Comparison of ENCODE assay signal across 13 cellular contexts in the genomic region with DNA sequence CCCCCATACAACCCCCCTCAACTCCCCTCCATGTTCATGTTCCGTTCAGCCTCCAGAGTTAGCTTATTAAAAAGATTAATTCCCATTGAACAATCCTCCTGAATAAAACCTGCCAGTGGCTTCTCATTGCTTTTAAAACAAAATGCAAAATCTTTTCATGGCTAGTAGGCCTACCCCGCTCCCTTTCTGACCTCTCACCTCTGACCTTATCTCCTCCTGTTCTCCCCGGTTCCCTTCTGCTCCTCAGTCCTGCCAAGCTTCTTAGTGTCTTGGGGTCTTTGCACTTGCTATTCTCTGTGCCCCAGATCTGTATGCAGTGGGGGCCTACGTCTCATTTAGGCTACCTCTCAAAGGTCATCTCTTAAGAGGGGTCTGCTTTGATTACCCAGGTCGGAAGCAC.
DNase-seq lines count a peak whose midpoint lies in the region; ATAC-seq and TF ChIP-seq lines count a peak whose summit lies in the region.
"Had no signal": no experiment of that assay in that cellular context is flagged by ENCODE, and none has a peak within 500 bp of the region (broad histone marks: within the 10 kb centered on the region; RNA-seq: fewer than 3 reads in every experiment).

No MANE protein-coding gene starts in this region.

- peaks cover 2% of the 10 kb centered on the region for H3K4me1 Mint-ChIP-seq in T-helper 17 cell
- H3K4me1 Mint-ChIP-seq in mesothelial cell of epicardium: peaks cover 27% of the 10 kb centered on the region
- no peaks in the 10 kb centered on the region for H3K4me1 Mint-ChIP-seq in CD4-positive, alpha-beta T cell (ENCODE audit: low read depth)

- no peak overlapping the region for H3K23ac ChIP-seq in trophoblast cell (ENCODE audit: low read length)

- no peak overlapping the region for H2BK5ac ChIP-seq in trophoblast cell (ENCODE audit: low read depth, low read length, poor library complexity)

- RAD21 ChIA-PET in HCT116 (lab: Charles Lee; ENCODE audit: low non-redundant PET in 1 of 2, low total read pairs in 2 of 2, uncharacterized antibody in 2 of 2, unreplicated experiment in 2 of 2): interaction anchor here in 1 of 2 experiments (0.6 kb wide), 1 partner anchor 64 kb away, joined by 3 read pairs; the partner anchor contains the start of gene RHOB

- H4K91ac ChIP-seq in trophoblast cell (ENCODE audit: low read depth, low read length): peak overlapping the region; percentile 28

- H4K12ac ChIP-seq in trophoblast cell (ENCODE audit: low read depth, low read length): no peak overlapping the region

- H3K14ac ChIP-seq in trophoblast cell (ENCODE audit: low read length): no peak overlapping the region

- no peak overlapping the region for H3K18ac ChIP-seq in trophoblast cell (ENCODE audit: low read length)

- peak overlapping the region; percentile 47 for H2BK12ac ChIP-seq in trophoblast cell (ENCODE audit: low read length)

- no TSS peak for BruUV-seq in HCT116 (replicated peaks; lab: Mats Ljungman, UMichigan)

- no peak for ATAC-seq in HCT116
- no peak for ATAC-seq in T-helper 17 cell
- no peak for ATAC-seq in CD4-positive, alpha-beta T cell (ENCODE audit: poor library complexity)
- no peak for ATAC-seq in HG02763 (IDR thresholded peaks at IDR 0.05; ENCODE audit: unreplicated experiment)

- no CpG with 5 or more reads among the region's 5 CpGs for WGBS in trophoblast cell (ENCODE audit: extremely low coverage, insufficient coverage, insufficient read length)

- TF ChIP-seq RAD21 in HCT116 (IDR thresholded peaks at IDR 0.05; ENCODE audit: low read depth): no peak

- peak overlapping the region; percentile 69; the same call in 1 of the 2 replicates for H3K4me2 ChIP-seq in HCT116 (ENCODE audit: low read length)
- H3K4me2 ChIP-seq in trophoblast cell (ENCODE audit: low read length): no peak overlapping the region

- H3K27me3 ChIP-seq in HCT116 (ENCODE audit: insufficient read depth, low read length) (no peaks in the 10 kb centered on the region), trophoblast cell (ENCODE audit: insufficient read depth, low read length) (no peaks in the 10 kb centered on the region)
- no peaks in the 10 kb centered on the region for H3K27me3 ChIP-seq in CD4-positive, alpha-beta T cell (ENCODE audit: control insufficient read depth, insufficient read depth, low read length)

- H3K27me3 Mint-ChIP-seq in T-helper 17 cell (peaks cover 24% of the 10 kb centered on the region), mesothelial cell of epicardium (ENCODE audit: low read depth) (no peaks in the 10 kb centered on the region)
- peaks cover 13% of the 10 kb centered on the region for H3K27me3 Mint-ChIP-seq in CD4-positive, alpha-beta T cell

- H3K4me1 ChIP-seq in HCT116 (ENCODE audit: control insufficient read depth in 1 of 2, insufficient read depth in 2 of 2, low read length in 2 of 2): peaks cover 19 to 51% of the 10 kb centered on the region in 2 experiments
- peaks cover 30 to 34% of the 10 kb centered on the region in 2 experiments for H3K4me1 ChIP-seq in trophoblast cell (ENCODE audit: control insufficient read depth in 1 of 2, insufficient read depth in 2 of 2, low read length in 2 of 2)

- H3K27ac Mint-ChIP-seq in T-helper 17 cell: peak overlapping the region; percentile 10
- peak overlapping the region; percentile 2 for H3K27ac Mint-ChIP-seq in mesothelial cell of epicardium
- no peak overlapping the region for H3K27ac Mint-ChIP-seq in CD4-positive, alpha-beta T cell
- H3K27ac Mint-ChIP-seq: B cell; CD4-positive, alpha-beta memory T cell had no signal

- intact Hi-C loops in HCT116 (cut with micrococcal nuclease): no loop called here
- intact Hi-C loops in CD4-positive, alpha-beta T cell (cut with DNase I, micrococcal nuclease): no loop called here

- H3K9me3 ChIP-seq in HCT116 (ENCODE audit: control insufficient read depth in 1 of 2, insufficient read depth in 1 of 2, low read depth in 1 of 2, low read length in 2 of 2): no peaks in the 10 kb centered on the region
- no peaks in the 10 kb centered on the region for H3K9me3 ChIP-seq in T-helper 17 cell (ENCODE audit: control insufficient read depth, low read length, poor library complexity, severe bottlenecking)
- peaks cover 5% of the 10 kb centered on the region for H3K9me3 ChIP-seq in trophoblast cell (ENCODE audit: insufficient read depth, low read depth, low read length)
- no peaks in the 10 kb centered on the region for H3K9me3 ChIP-seq in CD4-positive, alpha-beta T cell (ENCODE audit: control insufficient read depth, low read length)

- H3K4me3 Mint-ChIP-seq in T-helper 17 cell (no peak overlapping the region), mesothelial cell of epicardium (no peak overlapping the region)
- H3K4me3 Mint-ChIP-seq in CD4-positive, alpha-beta T cell: no peak overlapping the region
- H3K4me3 Mint-ChIP-seq: B cell; CD4-positive, alpha-beta memory T cell had no signal

- TF ChIP-seq CTCF in HCT116 (IDR thresholded peaks at IDR 0.05 in 2 of 3, conservative IDR thresholded peaks at IDR 0.05 in 1 of 3; ENCODE audit: borderline replicate concordance in 1 of 3, insufficient read depth in 1 of 3, low read depth in 2 of 3, low read length in 2 of 3) (no peak), mesothelial cell of epicardium (IDR thresholded peaks at IDR 0.05; ENCODE audit: unreplicated experiment) (no peak)
- TF ChIP-seq CTCF in CD4-positive, alpha-beta T cell (IDR thresholded peaks at IDR 0.05): no peak

- H3K9me2 ChIP-seq in HCT116 (ENCODE audit: insufficient read depth): no peaks in the 10 kb centered on the region

- no peak for TF ChIP-seq POLR2A in HCT116 (IDR thresholded peaks at IDR 0.05; ENCODE audit: borderline replicate concordance, extremely low read depth, insufficient read depth, insufficient read length)

- CTCF ChIA-PET in HCT116 (lab: Charles Lee): interaction anchor here (1.8 kb wide), 1 partner anchor 85 kb away, joined by 4 read pairs; no protein-coding TSS in a partner anchor
- CTCF ChIA-PET in CD4-positive, alpha-beta T cell (lab: Charles Lee): no interaction called here

- POLR2A ChIA-PET in HCT116 (lab: Charles Lee): interaction anchor here (1.4 to 2.6 kb wide), 3 partner anchors 61 to 64 kb away, joined by 5 to 25 read pairs (median 6); partner anchors contain the start of gene RHOB
- POLR2A ChIA-PET in CD4-positive, alpha-beta T cell (lab: Charles Lee): no interaction called here

- no peak overlapping the region for H3K27ac ChIP-seq in HCT116 (ENCODE audit: low read depth, low read length)
- no peak overlapping the region for H3K27ac ChIP-seq in trophoblast cell (ENCODE audit: low read depth, low read length)
- H3K27ac ChIP-seq in CD4-positive, alpha-beta T cell (ENCODE audit: low read depth, low read length): no peak overlapping the region

- H3K4ac ChIP-seq in trophoblast cell (ENCODE audit: low read depth, low read length): no peak overlapping the region

- DNase-seq in HCT116 (ENCODE audit: low read depth, low spot score) (no peak), T-helper 17 cell (no peak), mesothelial cell of epicardium (ENCODE audit: low spot score in 2 of 2, unreplicated experiment in 2 of 2) (no peak), trophoblast cell (no peak), cortex of kidney (lab: John Stamatoyannopoulos, UW) (no peak)
- DNase-seq in CD4-positive, alpha-beta T cell: no peak
- DNase-seq: C1 segment of cervical spinal cord; CD4-positive, alpha-beta memory T cell; DMS53; GF-D8; HCEC 1CT had no signal

- no peak overlapping the region for H4K8ac ChIP-seq in trophoblast cell (ENCODE audit: low read depth, low read length)

- H4K20me1 ChIP-seq in HCT116 (ENCODE audit: insufficient read depth): no peaks in the 10 kb centered on the region

- peak overlapping the region; percentile 14 for H2AK5ac ChIP-seq in trophoblast cell (ENCODE audit: low read length)

- H3K79me2 ChIP-seq in HCT116 (ENCODE audit: insufficient read depth, low read length) (no peaks in the 10 kb centered on the region), trophoblast cell (ENCODE audit: control insufficient read depth, insufficient read depth, low read length, poor library complexity) (peaks cover 2% of the 10 kb centered on the region)

- no peaks in the 10 kb centered on the region for H3K36me3 ChIP-seq in HCT116 (ENCODE audit: control insufficient read depth in 1 of 2, insufficient read depth in 2 of 2, low read length in 2 of 2)
- H3K36me3 ChIP-seq in trophoblast cell (ENCODE audit: control insufficient read depth in 1 of 2, insufficient read depth in 2 of 2, low read length in 2 of 2): no peaks in the 10 kb centered on the region

- no peak overlapping the region for H2AFZ ChIP-seq in HCT116 (ENCODE audit: low read depth, low read length, poor library complexity, severe bottlenecking)
- no peak overlapping the region for H2AFZ ChIP-seq in trophoblast cell (ENCODE audit: insufficient read depth, low read length, poor library complexity)

- H3K79me1 ChIP-seq in trophoblast cell (ENCODE audit: low read length): peaks cover 39% of the 10 kb centered on the region

- H2BK120ac ChIP-seq in trophoblast cell (ENCODE audit: insufficient read depth, low read length, poor library complexity): no peak overlapping the region

- H3K4me3 ChIP-seq in HCT116 (replicated peaks in 1 of 2; ENCODE audit: low read depth in 1 of 2, low read length in 2 of 2) (no peak overlapping the region), trophoblast cell (ENCODE audit: low read depth, low read length) (no peak overlapping the region)

- H3K9ac ChIP-seq in HCT116 (ENCODE audit: low read length): peak overlapping the region; percentile 50; the same call in 1 of the 2 replicates
- H3K9ac ChIP-seq in trophoblast cell (ENCODE audit: low read length): no peak overlapping the region

- H3K36me3 Mint-ChIP-seq in T-helper 17 cell (ENCODE audit: low read depth) (no peaks in the 10 kb centered on the region), mesothelial cell of epicardium (no peaks in the 10 kb centered on the region)
- no peaks in the 10 kb centered on the region for H3K36me3 Mint-ChIP-seq in CD4-positive, alpha-beta T cell (ENCODE audit: low read depth)
- H3K36me3 Mint-ChIP-seq: CD4-positive, alpha-beta memory T cell had no signal

- peaks cover 6% of the 10 kb centered on the region for H3K9me3 Mint-ChIP-seq in mesothelial cell of epicardium
- H3K9me3 Mint-ChIP-seq in CD4-positive, alpha-beta T cell: no peaks in the 10 kb centered on the region

TF ChIP-seq in HCT116, 20 proteins besides CTCF, POLR2A, EP300 and RAD21 (continues in another document):
- no peak for TF ChIP-seq SP1 (IDR thresholded peaks at IDR 0.05; ENCODE audit: low read depth)
- TF ChIP-seq, protein P1, sequence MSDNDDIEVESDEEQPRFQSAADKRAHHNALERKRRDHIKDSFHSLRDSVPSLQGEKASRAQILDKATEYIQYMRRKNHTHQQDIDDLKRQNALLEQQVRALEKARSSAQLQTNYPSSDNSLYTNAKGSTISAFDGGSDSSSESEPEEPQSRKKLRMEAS (IDR thresholded peaks at IDR 0.05): no peak
- no peak for TF ChIP-seq SIN3A (IDR thresholded peaks at IDR 0.05; ENCODE audit: low read depth)
- TF ChIP-seq EGR1 (IDR thresholded peaks at IDR 0.05; ENCODE audit: low read depth): no peak
- no peak for TF ChIP-seq YY1 (IDR thresholded peaks at IDR 0.05; ENCODE audit: extremely low read depth, insufficient replicate concordance, low read depth, low read length)
- no peak for TF ChIP-seq CBX3 (IDR thresholded peaks at IDR 0.05; ENCODE audit: low read depth)
- no peak for TF ChIP-seq TCF7L2 (IDR thresholded peaks at IDR 0.05; ENCODE audit: borderline replicate concordance, extremely low read depth, insufficient read depth, insufficient read length)
- no peak for TF ChIP-seq ZFX (IDR thresholded peaks at IDR 0.05)
